In genomic region chr6:151914475-151914874, GRCh38 we compare ENCODE assay signal across 1 cellular context.
TF ChIP-seq lines count a peak whose summit lies in the region.

No MANE protein-coding gene starts in this region.

TF ChIP-seq in HepG2, 621 proteins besides CTCF, POLR2A, EP300 and RAD21 (continued from another document):
- TF ChIP-seq PRDM15 (CRISPR knock-in tag; IDR thresholded peaks at IDR 0.05) (no peak), ZNF326 (CRISPR knock-in tag; IDR thresholded peaks at IDR 0.05; ENCODE audit: borderline replicate concordance) (no peak), ZC3H4 (CRISPR knock-in tag; IDR thresholded peaks at IDR 0.05; ENCODE audit: borderline replicate concordance) (no peak), TFAP4 (IDR thresholded peaks at IDR 0.05; ENCODE audit: borderline replicate concordance, low read depth) (no peak), HMGXB3 (CRISPR knock-in tag; IDR thresholded peaks at IDR 0.05; ENCODE audit: borderline replicate concordance) (no peak), TBP (CRISPR knock-in tag; IDR thresholded peaks at IDR 0.05) (no peak)
TF ChIP-seq in HepG2: peak in this region for 0.
